Comparison of ENCODE assay signal across 1 cellular context in the genomic region with DNA sequence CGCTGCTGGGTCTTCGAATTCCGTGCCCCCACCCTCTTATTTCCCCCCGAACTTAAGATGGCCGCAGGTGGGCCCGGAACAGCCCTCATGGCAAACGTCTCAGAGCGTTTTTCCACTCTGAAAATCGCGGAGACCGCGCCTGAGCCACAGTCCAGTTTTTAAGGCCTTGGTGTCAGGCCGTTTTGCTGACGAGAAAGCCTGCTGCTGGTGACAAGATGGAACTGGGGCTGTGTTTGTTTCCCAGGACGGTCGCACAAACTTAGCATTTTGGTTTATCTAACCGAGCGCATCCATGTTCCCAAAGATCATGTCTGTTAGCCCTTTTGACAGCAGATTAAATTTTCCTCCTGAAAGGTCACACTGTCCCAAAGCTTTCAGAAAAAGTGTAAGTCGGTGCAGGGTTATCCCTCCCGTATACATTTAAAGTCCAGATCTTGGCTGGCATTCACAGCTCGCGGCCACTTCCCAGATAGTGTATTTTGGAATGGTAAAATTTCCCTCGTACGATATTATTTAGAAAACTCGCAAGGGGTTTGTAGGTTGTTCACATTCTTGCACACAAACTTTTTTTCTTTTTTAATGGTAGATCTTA.
TF ChIP-seq lines count a peak whose summit lies in the region.

No MANE protein-coding gene starts in this region.

TF ChIP-seq in HepG2, 621 proteins besides CTCF, POLR2A, EP300 and RAD21 (continued from another document and continues in another):
- TF ChIP-seq, protein P1, sequence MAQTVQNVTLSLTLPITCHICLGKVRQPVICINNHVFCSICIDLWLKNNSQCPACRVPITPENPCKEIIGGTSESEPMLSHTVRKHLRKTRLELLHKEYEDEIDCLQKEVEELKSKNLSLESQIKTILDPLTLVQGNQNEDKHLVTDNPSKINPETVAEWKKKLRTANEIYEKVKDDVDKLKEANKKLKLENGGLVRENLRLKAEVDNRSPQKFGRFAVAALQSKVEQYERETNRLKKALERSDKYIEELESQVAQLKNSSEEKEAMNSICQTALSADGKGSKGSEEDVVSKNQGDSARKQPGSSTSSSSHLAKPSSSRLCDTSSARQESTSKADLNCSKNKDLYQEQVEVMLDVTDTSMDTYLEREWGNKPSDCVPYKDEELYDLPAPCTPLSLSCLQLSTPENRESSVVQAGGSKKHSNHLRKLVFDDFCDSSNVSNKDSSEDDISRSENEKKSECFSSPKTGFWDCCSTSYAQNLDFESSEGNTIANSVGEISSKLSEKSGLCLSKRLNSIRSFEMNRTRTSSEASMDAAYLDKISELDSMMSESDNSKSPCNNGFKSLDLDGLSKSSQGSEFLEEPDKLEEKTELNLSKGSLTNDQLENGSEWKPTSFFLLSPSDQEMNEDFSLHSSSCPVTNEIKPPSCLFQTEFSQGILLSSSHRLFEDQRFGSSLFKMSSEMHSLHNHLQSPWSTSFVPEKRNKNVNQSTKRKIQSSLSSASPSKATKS (CRISPR knock-in tag; IDR thresholded peaks at IDR 0.05): no peak
- TF ChIP-seq, protein P2, sequence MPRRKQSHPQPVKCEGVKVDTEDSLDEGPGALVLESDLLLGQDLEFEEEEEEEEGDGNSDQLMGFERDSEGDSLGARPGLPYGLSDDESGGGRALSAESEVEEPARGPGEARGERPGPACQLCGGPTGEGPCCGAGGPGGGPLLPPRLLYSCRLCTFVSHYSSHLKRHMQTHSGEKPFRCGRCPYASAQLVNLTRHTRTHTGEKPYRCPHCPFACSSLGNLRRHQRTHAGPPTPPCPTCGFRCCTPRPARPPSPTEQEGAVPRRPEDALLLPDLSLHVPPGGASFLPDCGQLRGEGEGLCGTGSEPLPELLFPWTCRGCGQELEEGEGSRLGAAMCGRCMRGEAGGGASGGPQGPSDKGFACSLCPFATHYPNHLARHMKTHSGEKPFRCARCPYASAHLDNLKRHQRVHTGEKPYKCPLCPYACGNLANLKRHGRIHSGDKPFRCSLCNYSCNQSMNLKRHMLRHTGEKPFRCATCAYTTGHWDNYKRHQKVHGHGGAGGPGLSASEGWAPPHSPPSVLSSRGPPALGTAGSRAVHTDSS (CRISPR knock-in tag; conservative IDR thresholded peaks at IDR 0.05): no peak
- TF ChIP-seq POLR2G (IDR thresholded peaks at IDR 0.05; ENCODE audit: low read depth, low read length): no peak
- no peak for TF ChIP-seq MED13 (CRISPR knock-in tag; IDR thresholded peaks at IDR 0.05)
- TF ChIP-seq ZNF460 (CRISPR knock-in tag; IDR thresholded peaks at IDR 0.05; ENCODE audit: borderline replicate concordance): no peak; the same call in 1 of the 2 replicates
- TF ChIP-seq, protein P3, sequence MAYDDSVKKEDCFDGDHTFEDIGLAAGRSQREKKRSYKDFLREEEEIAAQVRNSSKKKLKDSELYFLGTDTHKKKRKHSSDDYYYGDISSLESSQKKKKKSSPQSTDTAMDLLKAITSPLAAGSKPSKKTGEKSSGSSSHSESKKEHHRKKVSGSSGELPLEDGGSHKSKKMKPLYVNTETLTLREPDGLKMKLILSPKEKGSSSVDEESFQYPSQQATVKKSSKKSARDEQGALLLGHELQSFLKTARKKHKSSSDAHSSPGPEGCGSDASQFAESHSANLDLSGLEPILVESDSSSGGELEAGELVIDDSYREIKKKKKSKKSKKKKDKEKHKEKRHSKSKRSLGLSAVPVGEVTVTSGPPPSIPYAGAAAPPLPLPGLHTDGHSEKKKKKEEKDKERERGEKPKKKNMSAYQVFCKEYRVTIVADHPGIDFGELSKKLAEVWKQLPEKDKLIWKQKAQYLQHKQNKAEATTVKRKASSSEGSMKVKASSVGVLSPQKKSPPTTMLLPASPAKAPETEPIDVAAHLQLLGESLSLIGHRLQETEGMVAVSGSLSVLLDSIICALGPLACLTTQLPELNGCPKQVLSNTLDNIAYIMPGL (CRISPR knock-in tag; IDR thresholded peaks at IDR 0.05; ENCODE audit: borderline replicate concordance in 1 of 2, low read depth in 1 of 2): no peak
- no peak; the same call in 1 of the 2 replicates for TF ChIP-seq ZNF33B (CRISPR knock-in tag; IDR thresholded peaks at IDR 0.05)
- no peak for TF ChIP-seq ZNF431 (CRISPR knock-in tag; IDR thresholded peaks at IDR 0.05; ENCODE audit: borderline replicate concordance, low read depth)
- no peak for TF ChIP-seq ZBTB21 (CRISPR knock-in tag; IDR thresholded peaks at IDR 0.05)
- TF ChIP-seq, protein P4, sequence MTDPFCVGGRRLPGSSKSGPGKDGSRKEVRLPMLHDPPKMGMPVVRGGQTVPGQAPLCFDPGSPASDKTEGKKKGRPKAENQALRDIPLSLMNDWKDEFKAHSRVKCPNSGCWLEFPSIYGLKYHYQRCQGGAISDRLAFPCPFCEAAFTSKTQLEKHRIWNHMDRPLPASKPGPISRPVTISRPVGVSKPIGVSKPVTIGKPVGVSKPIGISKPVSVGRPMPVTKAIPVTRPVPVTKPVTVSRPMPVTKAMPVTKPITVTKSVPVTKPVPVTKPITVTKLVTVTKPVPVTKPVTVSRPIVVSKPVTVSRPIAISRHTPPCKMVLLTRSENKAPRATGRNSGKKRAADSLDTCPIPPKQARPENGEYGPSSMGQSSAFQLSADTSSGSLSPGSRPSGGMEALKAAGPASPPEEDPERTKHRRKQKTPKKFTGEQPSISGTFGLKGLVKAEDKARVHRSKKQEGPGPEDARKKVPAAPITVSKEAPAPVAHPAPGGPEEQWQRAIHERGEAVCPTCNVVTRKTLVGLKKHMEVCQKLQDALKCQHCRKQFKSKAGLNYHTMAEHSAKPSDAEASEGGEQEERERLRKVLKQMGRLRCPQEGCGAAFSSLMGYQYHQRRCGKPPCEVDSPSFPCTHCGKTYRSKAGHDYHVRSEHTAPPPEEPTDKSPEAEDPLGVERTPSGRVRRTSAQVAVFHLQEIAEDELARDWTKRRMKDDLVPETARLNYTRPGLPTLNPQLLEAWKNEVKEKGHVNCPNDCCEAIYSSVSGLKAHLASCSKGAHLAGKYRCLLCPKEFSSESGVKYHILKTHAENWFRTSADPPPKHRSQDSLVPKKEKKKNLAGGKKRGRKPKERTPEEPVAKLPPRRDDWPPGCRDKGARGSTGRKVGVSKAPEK (CRISPR knock-in tag; IDR thresholded peaks at IDR 0.05; ENCODE audit: borderline replicate concordance): no peak
- peak; percentile 7 for TF ChIP-seq ZNF883 (CRISPR knock-in tag; IDR thresholded peaks at IDR 0.05; ENCODE audit: not compliant biosample characterization)
- no peak for TF ChIP-seq ZC3H4 (CRISPR knock-in tag; IDR thresholded peaks at IDR 0.05; ENCODE audit: borderline replicate concordance)
- no peak for TF ChIP-seq ZNF780A (CRISPR knock-in tag; IDR thresholded peaks at IDR 0.05)
- TF ChIP-seq, protein P5, sequence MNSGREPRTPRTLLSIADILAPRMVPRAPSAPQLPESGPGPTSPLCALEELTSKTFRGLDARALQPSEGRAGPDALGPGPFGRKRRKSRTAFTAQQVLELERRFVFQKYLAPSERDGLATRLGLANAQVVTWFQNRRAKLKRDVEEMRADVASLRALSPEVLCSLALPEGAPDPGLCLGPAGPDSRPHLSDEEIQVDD (CRISPR knock-in tag; IDR thresholded peaks at IDR 0.05; ENCODE audit: borderline replicate concordance): no peak
- TF ChIP-seq, protein P6, sequence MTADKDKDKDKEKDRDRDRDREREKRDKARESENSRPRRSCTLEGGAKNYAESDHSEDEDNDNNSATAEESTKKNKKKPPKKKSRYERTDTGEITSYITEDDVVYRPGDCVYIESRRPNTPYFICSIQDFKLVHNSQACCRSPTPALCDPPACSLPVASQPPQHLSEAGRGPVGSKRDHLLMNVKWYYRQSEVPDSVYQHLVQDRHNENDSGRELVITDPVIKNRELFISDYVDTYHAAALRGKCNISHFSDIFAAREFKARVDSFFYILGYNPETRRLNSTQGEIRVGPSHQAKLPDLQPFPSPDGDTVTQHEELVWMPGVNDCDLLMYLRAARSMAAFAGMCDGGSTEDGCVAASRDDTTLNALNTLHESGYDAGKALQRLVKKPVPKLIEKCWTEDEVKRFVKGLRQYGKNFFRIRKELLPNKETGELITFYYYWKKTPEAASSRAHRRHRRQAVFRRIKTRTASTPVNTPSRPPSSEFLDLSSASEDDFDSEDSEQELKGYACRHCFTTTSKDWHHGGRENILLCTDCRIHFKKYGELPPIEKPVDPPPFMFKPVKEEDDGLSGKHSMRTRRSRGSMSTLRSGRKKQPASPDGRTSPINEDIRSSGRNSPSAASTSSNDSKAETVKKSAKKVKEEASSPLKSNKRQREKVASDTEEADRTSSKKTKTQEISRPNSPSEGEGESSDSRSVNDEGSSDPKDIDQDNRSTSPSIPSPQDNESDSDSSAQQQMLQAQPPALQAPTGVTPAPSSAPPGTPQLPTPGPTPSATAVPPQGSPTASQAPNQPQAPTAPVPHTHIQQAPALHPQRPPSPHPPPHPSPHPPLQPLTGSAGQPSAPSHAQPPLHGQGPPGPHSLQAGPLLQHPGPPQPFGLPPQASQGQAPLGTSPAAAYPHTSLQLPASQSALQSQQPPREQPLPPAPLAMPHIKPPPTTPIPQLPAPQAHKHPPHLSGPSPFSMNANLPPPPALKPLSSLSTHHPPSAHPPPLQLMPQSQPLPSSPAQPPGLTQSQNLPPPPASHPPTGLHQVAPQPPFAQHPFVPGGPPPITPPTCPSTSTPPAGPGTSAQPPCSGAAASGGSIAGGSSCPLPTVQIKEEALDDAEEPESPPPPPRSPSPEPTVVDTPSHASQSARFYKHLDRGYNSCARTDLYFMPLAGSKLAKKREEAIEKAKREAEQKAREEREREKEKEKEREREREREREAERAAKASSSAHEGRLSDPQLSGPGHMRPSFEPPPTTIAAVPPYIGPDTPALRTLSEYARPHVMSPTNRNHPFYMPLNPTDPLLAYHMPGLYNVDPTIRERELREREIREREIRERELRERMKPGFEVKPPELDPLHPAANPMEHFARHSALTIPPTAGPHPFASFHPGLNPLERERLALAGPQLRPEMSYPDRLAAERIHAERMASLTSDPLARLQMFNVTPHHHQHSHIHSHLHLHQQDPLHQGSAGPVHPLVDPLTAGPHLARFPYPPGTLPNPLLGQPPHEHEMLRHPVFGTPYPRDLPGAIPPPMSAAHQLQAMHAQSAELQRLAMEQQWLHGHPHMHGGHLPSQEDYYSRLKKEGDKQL (CRISPR knock-in tag; IDR thresholded peaks at IDR 0.05; ENCODE audit: low read depth): no peak; the same call in 1 of the 2 replicates
- TF ChIP-seq HOXA3 (CRISPR knock-in tag; IDR thresholded peaks at IDR 0.05): peak; percentile 39; the same call in 1 of the 2 replicates
- TF ChIP-seq, protein P7, sequence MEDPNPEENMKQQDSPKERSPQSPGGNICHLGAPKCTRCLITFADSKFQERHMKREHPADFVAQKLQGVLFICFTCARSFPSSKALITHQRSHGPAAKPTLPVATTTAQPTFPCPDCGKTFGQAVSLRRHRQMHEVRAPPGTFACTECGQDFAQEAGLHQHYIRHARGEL (CRISPR knock-in tag; IDR thresholded peaks at IDR 0.05): no peak
- no peak for TF ChIP-seq SRF (IDR thresholded peaks at IDR 0.05; ENCODE audit: low read depth, low read length)
- no peak for TF ChIP-seq NFIB (CRISPR knock-in tag; IDR thresholded peaks at IDR 0.05; ENCODE audit: borderline replicate concordance)
- TF ChIP-seq PHF20 (CRISPR knock-in tag; IDR thresholded peaks at IDR 0.05): 0 out of 2 replicates have a peak, but pooled peaks have one; percentile 14
- 0 out of 2 replicates have a peak, but pooled peaks have one; percentile 24 for TF ChIP-seq ZNF558 (CRISPR knock-in tag; IDR thresholded peaks at IDR 0.05; ENCODE audit: borderline replicate concordance)
- no peak for TF ChIP-seq SP2 (CRISPR knock-in tag; IDR thresholded peaks at IDR 0.05)
- peak; percentile 5; the same call in 1 of the 2 replicates for TF ChIP-seq NFIC (IDR thresholded peaks at IDR 0.05; ENCODE audit: low read length)
- TF ChIP-seq RARA (CRISPR knock-in tag; IDR thresholded peaks at IDR 0.05): peak; percentile 17; the same call in 1 of the 2 replicates
- no peak for TF ChIP-seq TOE1 (CRISPR knock-in tag; IDR thresholded peaks at IDR 0.05)
- no peak for TF ChIP-seq SMAD9 (CRISPR knock-in tag; IDR thresholded peaks at IDR 0.05)
- 0 out of 2 replicates have a peak, but pooled peaks have one; percentile 46 for TF ChIP-seq KDM4B (CRISPR knock-in tag; IDR thresholded peaks at IDR 0.05)
- TF ChIP-seq PAX8 (CRISPR knock-in tag; IDR thresholded peaks at IDR 0.05; ENCODE audit: borderline replicate concordance): no peak
- 0 out of 2 replicates have a peak, but pooled peaks have one; percentile 19 for TF ChIP-seq HNRNPL (IDR thresholded peaks at IDR 0.05; ENCODE audit: low read depth, low read length)
- no peak for TF ChIP-seq MYC (CRISPR knock-in tag; IDR thresholded peaks at IDR 0.05; ENCODE audit: borderline replicate concordance)
- no peak for TF ChIP-seq GZF1 (CRISPR knock-in tag; IDR thresholded peaks at IDR 0.05)
- peak; percentile 49; the same call in 1 of the 2 replicates for TF ChIP-seq ZFX (CRISPR knock-in tag; IDR thresholded peaks at IDR 0.05; ENCODE audit: low read depth)
- no peak for TF ChIP-seq RNF2 (conservative IDR thresholded peaks at IDR 0.05; ENCODE audit: low read depth)
- TF ChIP-seq, protein P8, sequence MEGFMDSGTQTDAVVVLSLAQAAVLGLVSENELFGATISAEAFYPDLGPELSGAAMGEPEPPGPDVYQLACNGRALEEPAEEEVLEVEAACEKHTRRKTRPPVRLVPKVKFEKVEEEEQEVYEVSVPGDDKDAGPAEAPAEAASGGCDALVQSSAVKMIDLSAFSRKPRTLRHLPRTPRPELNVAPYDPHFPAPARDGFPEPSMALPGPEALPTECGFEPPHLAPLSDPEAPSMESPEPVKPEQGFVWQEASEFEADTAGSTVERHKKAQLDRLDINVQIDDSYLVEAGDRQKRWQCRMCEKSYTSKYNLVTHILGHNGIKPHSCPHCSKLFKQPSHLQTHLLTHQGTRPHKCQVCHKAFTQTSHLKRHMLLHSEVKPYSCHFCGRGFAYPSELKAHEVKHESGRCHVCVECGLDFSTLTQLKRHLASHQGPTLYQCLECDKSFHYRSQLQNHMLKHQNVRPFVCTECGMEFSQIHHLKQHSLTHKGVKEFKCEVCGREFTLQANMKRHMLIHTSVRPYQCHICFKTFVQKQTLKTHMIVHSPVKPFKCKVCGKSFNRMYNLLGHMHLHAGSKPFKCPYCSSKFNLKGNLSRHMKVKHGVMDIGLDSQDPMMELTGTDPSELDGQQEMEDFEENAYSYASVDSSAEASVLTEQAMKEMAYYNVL (CRISPR knock-in tag; IDR thresholded peaks at IDR 0.05; ENCODE audit: borderline replicate concordance): no peak
- 0 out of 2 replicates have a peak, but pooled peaks have one; percentile 9 for TF ChIP-seq IRF2 (CRISPR knock-in tag; IDR thresholded peaks at IDR 0.05)
- no peak for TF ChIP-seq SRSF9 (IDR thresholded peaks at IDR 0.05; ENCODE audit: borderline replicate concordance, insufficient read depth, low read depth, low read length, poor library complexity, severe bottlenecking)
- no peak for TF ChIP-seq PAF1 (CRISPR knock-in tag; IDR thresholded peaks at IDR 0.05)
- TF ChIP-seq, protein P9, sequence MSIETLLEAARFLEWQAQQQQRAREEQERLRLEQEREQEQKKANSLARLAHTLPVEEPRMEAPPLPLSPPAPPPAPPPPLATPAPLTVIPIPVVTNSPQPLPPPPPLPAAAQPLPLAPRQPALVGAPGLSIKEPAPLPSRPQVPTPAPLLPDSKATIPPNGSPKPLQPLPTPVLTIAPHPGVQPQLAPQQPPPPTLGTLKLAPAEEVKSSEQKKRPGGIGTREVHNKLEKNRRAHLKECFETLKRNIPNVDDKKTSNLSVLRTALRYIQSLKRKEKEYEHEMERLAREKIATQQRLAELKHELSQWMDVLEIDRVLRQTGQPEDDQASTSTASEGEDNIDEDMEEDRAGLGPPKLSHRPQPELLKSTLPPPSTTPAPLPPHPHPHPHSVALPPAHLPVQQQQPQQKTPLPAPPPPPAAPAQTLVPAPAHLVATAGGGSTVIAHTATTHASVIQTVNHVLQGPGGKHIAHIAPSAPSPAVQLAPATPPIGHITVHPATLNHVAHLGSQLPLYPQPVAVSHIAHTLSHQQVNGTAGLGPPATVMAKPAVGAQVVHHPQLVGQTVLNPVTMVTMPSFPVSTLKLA (IDR thresholded peaks at IDR 0.05): no peak
- TF ChIP-seq MIER3 (CRISPR knock-in tag; IDR thresholded peaks at IDR 0.05; ENCODE audit: borderline replicate concordance): peak; percentile 16; the same call in 1 of the 2 replicates
- TF ChIP-seq KDM5A (IDR thresholded peaks at IDR 0.05; ENCODE audit: borderline replicate concordance, low read length): peak; percentile 71
- no peak for TF ChIP-seq ETV5 (CRISPR knock-in tag; IDR thresholded peaks at IDR 0.05; ENCODE audit: borderline replicate concordance)
